In the genomic region with DNA sequence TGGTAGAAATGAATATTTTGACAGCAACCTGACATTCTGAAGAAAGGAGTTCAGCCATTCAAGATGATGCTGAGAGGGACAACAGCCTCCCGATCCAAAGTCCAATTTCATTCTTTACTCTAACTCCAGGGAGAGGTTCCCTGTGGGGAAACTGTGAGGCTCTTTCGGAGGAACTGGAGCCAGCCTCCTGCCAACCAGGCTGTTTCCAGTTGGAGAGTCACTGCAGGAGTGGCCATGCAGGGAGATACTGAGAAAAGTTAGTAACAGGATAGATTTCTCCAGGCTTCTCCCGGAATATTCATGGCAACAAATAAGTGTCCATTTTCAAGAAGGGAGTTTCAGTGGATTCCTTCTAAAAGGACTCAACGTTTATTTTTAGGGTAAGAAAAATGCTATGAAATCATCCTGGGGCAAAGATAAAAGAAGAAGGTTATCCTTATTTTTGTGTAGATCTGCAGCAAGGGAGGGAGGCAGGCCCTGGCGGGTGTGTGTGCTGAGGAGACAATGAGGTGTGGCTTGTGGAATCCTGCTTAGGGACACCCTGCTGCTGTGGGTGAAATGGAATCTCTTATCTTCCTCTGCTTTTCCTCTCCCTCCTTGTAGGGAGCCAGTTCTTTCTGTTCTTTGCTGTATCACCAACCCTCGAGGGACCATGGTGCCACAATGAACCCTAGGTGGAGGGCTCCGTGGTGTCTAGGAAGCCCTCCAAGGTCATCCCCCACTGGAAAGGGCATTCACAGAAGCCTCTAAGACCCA, we compare ENCODE assay signal across 1 cellular context.
TF ChIP-seq lines count a peak whose summit lies in the region.

No MANE protein-coding gene starts in this region.

TF ChIP-seq in H1, 55 proteins besides CTCF, POLR2A, EP300 and RAD21 (continued from another document):
- no peak for TF ChIP-seq GABPA (IDR thresholded peaks at IDR 0.05; ENCODE audit: borderline replicate concordance, insufficient read depth, low read length)
